18 cellular contexts compared by ENCODE assay signal in genomic region chr10:82660205-82660604, GRCh38.
A peak's percentile ranks its signal among the peaks of the same experiment; 100 is the strongest.
DNase-seq lines count a peak whose midpoint lies in the region; TF ChIP-seq lines count a peak whose summit lies in the region.
"Had no signal": no experiment of that assay in that cellular context is flagged by ENCODE, and none has a peak within 500 bp of the region (broad histone marks: within the 10 kb centered on the region; RNA-seq: fewer than 3 reads in every experiment).

No MANE protein-coding gene starts in this region.

- POLR2A ChIA-PET in MCF 10A (lab: Yijun Ruan, JAX): no interaction called here

- no peak overlapping the region for H2BK5ac ChIP-seq in neuronal stem cell (ENCODE audit: low read length)

- CTCF ChIA-PET in MCF 10A (lab: Yijun Ruan, JAX): no interaction called here

- H3K4me3 Mint-ChIP-seq in MCF 10A (ENCODE audit: unreplicated experiment): no peak overlapping the region
- H3K4me3 Mint-ChIP-seq: T-cell had no signal

- BruUV-seq in MCF 10A (replicated peaks; lab: Mats Ljungman, UMichigan): no TSS peak

- H3K9me3 Mint-ChIP-seq in MCF 10A (ENCODE audit: unreplicated experiment): no peaks in the 10 kb centered on the region

- H3K14ac ChIP-seq in neuronal stem cell (ENCODE audit: low read length): no peak overlapping the region

- no peaks in the 10 kb centered on the region for H3K36me3 Mint-ChIP-seq in MCF 10A (ENCODE audit: insufficient read depth, unreplicated experiment)
- H3K36me3 Mint-ChIP-seq: T-cell had no signal

- H4K91ac ChIP-seq in neuronal stem cell (ENCODE audit: low read depth, low read length, poor library complexity): no peak overlapping the region

- H3K27ac Mint-ChIP-seq in MCF 10A (ENCODE audit: low read depth, unreplicated experiment): no peak overlapping the region
- H3K27ac Mint-ChIP-seq: T-cell had no signal

- no peak overlapping the region for H3K4me3 ChIP-seq in BLaER1 treated with 17β-estradiol and CSF1 and Interleukin-3, amounts not matched to agents 10 nM and 100 nM
- H3K4me3 ChIP-seq in HUES48 (ENCODE audit: low read depth, low read length) (no peak overlapping the region), choroid plexus epithelial cell (ENCODE audit: low read depth, low read length) (no peak overlapping the region), neuronal stem cell (ENCODE audit: low read length in 2 of 2) (no peak overlapping the region)
- H3K4me3 ChIP-seq: K562 had no signal

- no peak overlapping the region for H4K8ac ChIP-seq in neuronal stem cell (ENCODE audit: low read depth, low read length)

- no peak overlapping the region for H3K23ac ChIP-seq in neuronal stem cell (ENCODE audit: low read depth, low read length, poor library complexity)

- no peaks in the 10 kb centered on the region for H4K20me1 ChIP-seq in BLaER1 treated with 17β-estradiol and CSF1 and Interleukin-3, amounts not matched to agents 10 nM and 100 nM

- peaks cover 0 to 15% (median 5%) of the 10 kb centered on the region in 11 experiments; a peak in 5 of 22 replicates for H3K9me3 ChIP-seq in BLaER1 treated with 17β-estradiol and CSF1 and Interleukin-3, amounts not matched to agents 10 nM and 100 nM (replicated peaks in 1 of 11)
- H3K9me3 ChIP-seq in HUES48 (ENCODE audit: control insufficient read depth, insufficient read depth, low read length) (no peaks in the 10 kb centered on the region), neuronal stem cell (replicated peaks in 1 of 2; ENCODE audit: control insufficient read depth in 2 of 2, insufficient read depth in 1 of 2, low read depth in 1 of 2, low read length in 2 of 2) (no peaks in the 10 kb centered on the region)

- H2BK12ac ChIP-seq in neuronal stem cell (ENCODE audit: low read length): no peak overlapping the region

- no peak overlapping the region for H3K18ac ChIP-seq in neuronal stem cell (ENCODE audit: low read length)

- peaks cover 0 to 4% (median 0%) of the 10 kb centered on the region in 11 experiments; a peak in 1 of 22 replicates for H3K36me3 ChIP-seq in BLaER1 treated with 17β-estradiol and CSF1 and Interleukin-3, amounts not matched to agents 10 nM and 100 nM
- H3K36me3 ChIP-seq in HUES48 (ENCODE audit: control insufficient read depth, insufficient read depth, low read length): no peaks in the 10 kb centered on the region
- H3K36me3 ChIP-seq in neuronal stem cell (replicated peaks in 1 of 2; ENCODE audit: control insufficient read depth in 2 of 2, insufficient read depth in 2 of 2, low read length in 2 of 2): no peaks in the 10 kb centered on the region

- peaks cover 6 to 96% (median 70%) of the 10 kb centered on the region in 10 experiments; a peak in 17 of 20 replicates for H3K4me1 ChIP-seq in BLaER1 treated with 17β-estradiol and CSF1 and Interleukin-3, amounts not matched to agents 10 nM and 100 nM
- H3K4me1 ChIP-seq in HUES48 (ENCODE audit: control insufficient read depth, insufficient read depth, low read length): no peaks in the 10 kb centered on the region
- H3K4me1 ChIP-seq in neuronal stem cell (ENCODE audit: control insufficient read depth in 2 of 2, insufficient read depth in 1 of 2, low read depth in 1 of 2, low read length in 2 of 2): no peaks in the 10 kb centered on the region

- no peak overlapping the region for H2AK5ac ChIP-seq in neuronal stem cell (ENCODE audit: low read depth, low read length)

- no peak overlapping the region; a peak in 1 of 22 replicates for H3K9ac ChIP-seq in BLaER1 treated with 17β-estradiol and CSF1 and Interleukin-3, amounts not matched to agents 10 nM and 100 nM
- H3K9ac ChIP-seq in HUES48 (ENCODE audit: low read depth, low read length): no peak overlapping the region
- no peak overlapping the region for H3K9ac ChIP-seq in neuronal stem cell (ENCODE audit: low read depth, low read length, poor library complexity)

- H3K27me3 Mint-ChIP-seq in MCF 10A (ENCODE audit: insufficient read depth, unreplicated experiment): no peaks in the 10 kb centered on the region
- H3K27me3 Mint-ChIP-seq: T-cell had no signal

- H3K4me2 ChIP-seq in BLaER1 treated with 17β-estradiol and CSF1 and Interleukin-3, amounts not matched to agents 10 nM and 100 nM: peak overlapping the region in 7 of 11 experiments; percentile 1 to 72 (median 33); a peak in 8 of 22 replicates
- no peak overlapping the region for H3K4me2 ChIP-seq in neuronal stem cell (ENCODE audit: insufficient read depth, low read length, poor library complexity, severe bottlenecking)

- peak overlapping the region; percentile 64 for H2AFZ ChIP-seq in neuronal stem cell (ENCODE audit: low read length)

- no peak overlapping the region for H2BK120ac ChIP-seq in neuronal stem cell (ENCODE audit: low read depth, low read length)

- H3K4ac ChIP-seq in neuronal stem cell (ENCODE audit: low read length): no peak overlapping the region

- intact Hi-C loops in posterior vena cava (cut with DNase I): no loop called here
- intact Hi-C loops in MCF 10A (cut with micrococcal nuclease): no loop called here

- DNase-seq in choroid plexus epithelial cell (ENCODE audit: low read depth) (peak; percentile 5), neuronal stem cell (ENCODE audit: low spot score) (no peak), NCI-H524 treated with DMSO at 0.1 percent for 48 hours (lab: John Stamatoyannopoulos, UW) (no peak), posterior vena cava (ENCODE audit: low spot score) (no peak), MCF 10A (ENCODE audit: unreplicated experiment) (no peak)
- DNase-seq: GOT3; NCI-H1092; NCI-H1436; NCI-H187 treated with DMSO at 0.1 percent for 48 hours; NCI-H2227 treated with DMSO at 0.1 percent for 48 hours; NK-92 treated with Interleukin-12 subunit alpha and Interleukin-12 subunit beta, amount 100 ng/mL, for 24 hours; SIG-M5; T-cell had no signal

- no peaks in the 10 kb centered on the region for H3K27me3 ChIP-seq in BLaER1 treated with 17β-estradiol and CSF1 and Interleukin-3, amounts not matched to agents 10 nM and 100 nM
- no peaks in the 10 kb centered on the region for H3K27me3 ChIP-seq in HUES48 (ENCODE audit: control insufficient read depth, insufficient read depth, low read length)
- H3K27me3 ChIP-seq in neuronal stem cell (ENCODE audit: control insufficient read depth in 3 of 3, insufficient read depth in 3 of 3, low read depth in 1 of 3, low read length in 3 of 3): no peaks in the 10 kb centered on the region

- H3K79me1 ChIP-seq in neuronal stem cell (ENCODE audit: low read depth, low read length): no peaks in the 10 kb centered on the region

- TF ChIP-seq CTCF in choroid plexus epithelial cell (conservative IDR thresholded peaks at IDR 0.05; ENCODE audit: low read depth, low read length) (no peak), MCF 10A (IDR thresholded peaks at IDR 0.05; ENCODE audit: unreplicated experiment) (no peak)

- H2BK15ac ChIP-seq in neuronal stem cell (ENCODE audit: low read length): no peak overlapping the region

- H3K4me1 Mint-ChIP-seq in MCF 10A (ENCODE audit: insufficient read depth, unreplicated experiment): no peaks in the 10 kb centered on the region
- H3K4me1 Mint-ChIP-seq: T-cell had no signal

- H3K27ac ChIP-seq in BLaER1 treated with 17β-estradiol and CSF1 and Interleukin-3, amounts not matched to agents 10 nM and 100 nM: peak overlapping the region in 6 of 11 experiments; percentile 73 to 89 (median 83); a peak in 12 of 22 replicates
- H3K27ac ChIP-seq in HUES48 (ENCODE audit: low read depth, low read length) (peak overlapping the region; percentile 43), neuronal stem cell (replicated peaks; ENCODE audit: low read length) (no peak overlapping the region)
- H3K27ac ChIP-seq: C4-2B, RWPE1 had no signal
